Comparison of ENCODE assay signal across 8 cellular contexts in the genomic region with DNA sequence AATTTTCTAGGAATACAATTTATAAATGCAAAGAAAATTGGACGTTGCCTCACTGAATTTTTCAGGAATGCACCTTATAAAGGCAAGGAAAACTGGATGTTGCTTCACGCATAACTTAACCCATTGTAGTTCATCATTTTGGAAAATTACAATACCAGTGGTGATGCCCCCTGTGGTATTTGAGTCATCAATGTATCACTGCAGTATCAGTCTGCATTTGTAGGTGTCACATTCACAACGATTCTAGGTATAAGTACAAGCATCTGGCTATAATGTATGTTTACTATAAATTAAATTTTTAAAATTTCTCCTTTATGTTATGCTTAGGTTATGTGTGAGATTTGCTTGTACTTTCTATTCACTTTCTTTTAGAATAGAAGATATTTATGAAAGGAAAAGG. TPM values are rescaled to one million over a fixed set of nuclear protein-coding genes. Genes with fewer than 3 reads are reported as not detected.
DNase-seq lines count a peak whose midpoint lies in the region; ATAC-seq, FAIRE-seq and TF ChIP-seq lines count a peak whose summit lies in the region.
"Not testable (repeated sequence)": the region's sequence is repeated elsewhere in the genome, so short reads cannot be mapped to it uniquely, and the experiment has no call there.

No MANE protein-coding gene starts in this region.

- H3K4me2 ChIP-seq in GM12878 (ENCODE audit: control insufficient read depth, insufficient read depth): not testable (repeated sequence)

- H3K4me3 ChIP-seq in GM12878: not testable (repeated sequence)

- TF ChIP-seq POLR2A in GM12878 (IDR thresholded peaks at IDR 0.05; ENCODE audit: low read depth, low read length): not testable (repeated sequence)

- not testable (repeated sequence) for H3K36me3 ChIP-seq in GM12878 (ENCODE audit: control insufficient read depth in 2 of 2, insufficient read depth in 2 of 2, low read length in 1 of 2)

- peaks cover 14% of the 10 kb centered on the region for H3K9me3 Mint-ChIP-seq in activated CD8-positive, alpha-beta T cell treated with anti-CD3 and anti-CD28 coated beads for 36 hours
- H3K9me3 Mint-ChIP-seq in activated T-cell treated with anti-CD3 and anti-CD28 coated beads, Interleukin-2, amount 50 U/mL, for 72 hours; stimulated activated effector memory CD8-positive, alpha-beta T cell treated with anti-CD3 and anti-CD28 coated beads, Interleukin-12 subunit alpha, Interleukin-12 subunit beta, amount 100 ng/mL, for 72 hours: not testable (repeated sequence)
- H3K9me3 Mint-ChIP-seq in activated naive CD4-positive, alpha-beta T cell treated with anti-CD3 and anti-CD28 coated beads, Interleukin-2, amount 50 U/mL, for 72 hours: peaks cover 18 to 22% of the 10 kb centered on the region in 2 donors
- H3K9me3 Mint-ChIP-seq in stimulated activated naive CD8-positive, alpha-beta T cell treated with anti-CD3 and anti-CD28 coated beads, Interleukin-15, Interleukin-2, amounts not matched to agents 100 ng/mL and 50 ng/mL, for 24 hours: peaks cover 23% of the 10 kb centered on the region

- H3K27ac Mint-ChIP-seq in activated CD8-positive, alpha-beta T cell treated with anti-CD3 and anti-CD28 coated beads for 36 hours; activated T-cell treated with anti-CD3 and anti-CD28 coated beads, Interleukin-2, amount 50 U/mL, for 72 hours; activated naive CD4-positive, alpha-beta T cell treated with anti-CD3 and anti-CD28 coated beads, Interleukin-2, amount 50 U/mL, for 72 hours; stimulated activated effector memory CD8-positive, alpha-beta T cell treated with anti-CD3 and anti-CD28 coated beads, Interleukin-12 subunit alpha, Interleukin-12 subunit beta, amount 100 ng/mL, for 72 hours: not testable (repeated sequence)
- H3K27ac Mint-ChIP-seq in stimulated activated naive CD8-positive, alpha-beta T cell treated with anti-CD3 and anti-CD28 coated beads, Interleukin-15, Interleukin-2, amounts not matched to agents 100 ng/mL and 50 ng/mL, for 24 hours: peak overlapping the region; percentile 63

- RAD21 ChIA-PET in GM12878 (lab: Charles Lee; ENCODE audit: unreplicated experiment): not testable (repeated sequence)

- TF ChIP-seq RAD21 in GM12878 (IDR thresholded peaks at IDR 0.05; ENCODE audit: insufficient read depth, low read depth, low read length): not testable (repeated sequence)

- ATAC-seq in activated CD4-positive, CD25-positive, alpha-beta regulatory T cell treated with anti-CD3 and anti-CD28 coated beads, Interleukin-2, amount 50 U/mL, for 24 hours: peak; percentile 35 to 71
- ATAC-seq in activated CD8-positive, alpha-beta T cell treated with anti-CD3 and anti-CD28 coated beads for 36 hours: peak; percentile 81
- peak; percentile 87 to 89 for ATAC-seq in activated T-cell treated with anti-CD3 and anti-CD28 coated beads, Interleukin-2, amount 50 U/mL, for 72 hours (replicated peaks in 1 of 2)
- ATAC-seq in activated naive CD4-positive, alpha-beta T cell treated with anti-CD3 and anti-CD28 coated beads, Interleukin-2, amount 50 U/mL, for 72 hours: peak; percentile 87 to 90
- ATAC-seq in GM12878: peak; percentile 62
- ATAC-seq in foreskin keratinocyte: peak; percentile 14
- ATAC-seq in stimulated activated effector memory CD8-positive, alpha-beta T cell treated with anti-CD3 and anti-CD28 coated beads, Interleukin-12 subunit alpha, Interleukin-12 subunit beta, amount 100 ng/mL, for 72 hours: peak; percentile 89

- CTCF ChIA-PET in activated CD8-positive, alpha-beta T cell treated with anti-CD3 and anti-CD28 coated beads for 36 hours (lab: Charles Lee): interaction anchor here (1.4 kb wide), 1 partner anchor 35 kb away, joined by 3 read pairs; no protein-coding TSS in a partner anchor
- CTCF ChIA-PET in GM12878 (lab: Yijun Ruan, JAX): interaction anchor here (1.1 kb wide), 1 partner anchor 40 kb away, joined by 5 read pairs; no protein-coding TSS in a partner anchor

- H3K36me3 Mint-ChIP-seq in activated CD8-positive, alpha-beta T cell treated with anti-CD3 and anti-CD28 coated beads for 36 hours (ENCODE audit: low read depth): peaks cover 21% of the 10 kb centered on the region
- H3K36me3 Mint-ChIP-seq in activated T-cell treated with anti-CD3 and anti-CD28 coated beads, Interleukin-2, amount 50 U/mL, for 72 hours (ENCODE audit: insufficient read depth in 2 of 2): peaks cover 10 to 22% of the 10 kb centered on the region in 2 donors
- peaks cover 20 to 25% of the 10 kb centered on the region in 2 donors for H3K36me3 Mint-ChIP-seq in activated naive CD4-positive, alpha-beta T cell treated with anti-CD3 and anti-CD28 coated beads, Interleukin-2, amount 50 U/mL, for 72 hours
- H3K36me3 Mint-ChIP-seq in stimulated activated effector memory CD8-positive, alpha-beta T cell treated with anti-CD3 and anti-CD28 coated beads, Interleukin-12 subunit alpha, Interleukin-12 subunit beta, amount 100 ng/mL, for 72 hours: not testable (repeated sequence)
- H3K36me3 Mint-ChIP-seq in stimulated activated naive CD8-positive, alpha-beta T cell treated with anti-CD3 and anti-CD28 coated beads, Interleukin-15, Interleukin-2, amounts not matched to agents 100 ng/mL and 50 ng/mL, for 24 hours (ENCODE audit: low read depth): peaks cover 21% of the 10 kb centered on the region

- WGBS in GM12878 (ENCODE audit: insufficient coverage, insufficient replicate concordance, low lambda C conversion rate, missing lambda C conversion rate): 61% methylated on average over 3 of the region's 3 CpGs

- peak; percentile 26 for DNase-seq in activated CD8-positive, alpha-beta T cell treated with anti-CD3 and anti-CD28 coated beads for 36 hours
- DNase-seq in activated T-cell treated with anti-CD3 and anti-CD28 coated beads, Interleukin-2, amount 50 U/mL, for 72 hours; activated naive CD4-positive, alpha-beta T cell treated with anti-CD3 and anti-CD28 coated beads, Interleukin-2, amount 50 U/mL, for 72 hours (ENCODE audit: low spot score in 2 of 2); GM12878 (ENCODE audit: low read depth, low spot score); foreskin keratinocyte; stimulated activated effector memory CD8-positive, alpha-beta T cell treated with anti-CD3 and anti-CD28 coated beads, Interleukin-12 subunit alpha, Interleukin-12 subunit beta, amount 100 ng/mL, for 72 hours (ENCODE audit: low spot score in 2 of 2): not testable (repeated sequence)

- intact Hi-C loops in activated CD8-positive, alpha-beta T cell treated with anti-CD3 and anti-CD28 coated beads for 36 hours (cut with micrococcal nuclease); GM12878 (cut with micrococcal nuclease; ENCODE audit: unreplicated experiment): not testable (repeated sequence)

- H3K27ac ChIP-seq in GM12878 (ENCODE audit: control insufficient read depth, insufficient read depth); foreskin keratinocyte: not testable (repeated sequence)

- H3K4me3 Mint-ChIP-seq in activated CD8-positive, alpha-beta T cell treated with anti-CD3 and anti-CD28 coated beads for 36 hours; activated T-cell treated with anti-CD3 and anti-CD28 coated beads, Interleukin-2, amount 50 U/mL, for 72 hours; stimulated activated effector memory CD8-positive, alpha-beta T cell treated with anti-CD3 and anti-CD28 coated beads, Interleukin-12 subunit alpha, Interleukin-12 subunit beta, amount 100 ng/mL, for 72 hours; stimulated activated naive CD8-positive, alpha-beta T cell treated with anti-CD3 and anti-CD28 coated beads, Interleukin-15, Interleukin-2, amounts not matched to agents 100 ng/mL and 50 ng/mL, for 24 hours: not testable (repeated sequence)

- H3K27me3 Mint-ChIP-seq in activated CD8-positive, alpha-beta T cell treated with anti-CD3 and anti-CD28 coated beads for 36 hours; activated T-cell treated with anti-CD3 and anti-CD28 coated beads, Interleukin-2, amount 50 U/mL, for 72 hours (ENCODE audit: low read depth); stimulated activated naive CD8-positive, alpha-beta T cell treated with anti-CD3 and anti-CD28 coated beads, Interleukin-15, Interleukin-2, amounts not matched to agents 100 ng/mL and 50 ng/mL, for 24 hours: not testable (repeated sequence)

- SMC1A ChIA-PET in GM12878 (lab: Charles Lee; ENCODE audit: uncharacterized antibody, unreplicated experiment): interaction anchor here (1.5 kb wide), 1 partner anchor 103 kb away, joined by 3 read pairs; no protein-coding TSS in a partner anchor

- BruUV-seq in GM12878 (replicated peaks; lab: Mats Ljungman, UMichigan): not testable (repeated sequence)

- not testable (repeated sequence) for H3K4me1 ChIP-seq in GM12878 (ENCODE audit: control insufficient read depth, insufficient read depth, low read length); foreskin keratinocyte

- not testable (repeated sequence) for TF ChIP-seq CTCF in activated CD8-positive, alpha-beta T cell treated with anti-CD3 and anti-CD28 coated beads for 36 hours (IDR thresholded peaks at IDR 0.05); GM12878 (IDR thresholded peaks at IDR 0.05 in 2 of 3, conservative IDR thresholded peaks at IDR 0.05 in 1 of 3; ENCODE audit: control insufficient read depth in 2 of 3, extremely low read depth in 1 of 3, insufficient read depth in 1 of 3, low read depth in 3 of 3, low read length in 3 of 3); foreskin keratinocyte (conservative IDR thresholded peaks at IDR 0.05)

- H3K9ac ChIP-seq in GM12878 (ENCODE audit: control insufficient read depth, insufficient read depth, low read length): not testable (repeated sequence)

- FAIRE-seq in GM12878 (lab: Jason Lieb, UNC): not testable (repeated sequence)

- not testable (repeated sequence) for H4K20me1 ChIP-seq in GM12878 (ENCODE audit: control insufficient read depth, insufficient read depth)

- POLR2A ChIA-PET in activated CD8-positive, alpha-beta T cell treated with anti-CD3 and anti-CD28 coated beads for 36 hours (lab: Charles Lee); GM12878 (lab: Charles Lee): not testable (repeated sequence)

- TF ChIP-seq EP300 in GM12878 (IDR thresholded peaks at IDR 0.05; ENCODE audit: borderline replicate concordance in 1 of 2, control insufficient read depth in 1 of 2, low read depth in 2 of 2, low read length in 2 of 2): not testable (repeated sequence)

- not testable (repeated sequence) for H3K27me3 ChIP-seq in GM12878 (replicated peaks in 1 of 2; ENCODE audit: control insufficient read depth in 2 of 2, insufficient read depth in 2 of 2, low read length in 1 of 2); foreskin keratinocyte

- not testable (repeated sequence) for H3K79me2 ChIP-seq in GM12878 (ENCODE audit: control insufficient read depth, insufficient read depth, low read length)

- peaks cover 49% of the 10 kb centered on the region for H3K4me1 Mint-ChIP-seq in activated CD8-positive, alpha-beta T cell treated with anti-CD3 and anti-CD28 coated beads for 36 hours (ENCODE audit: low read depth)
- peaks cover 62% of the 10 kb centered on the region for H3K4me1 Mint-ChIP-seq in activated T-cell treated with anti-CD3 and anti-CD28 coated beads, Interleukin-2, amount 50 U/mL, for 72 hours (ENCODE audit: low read depth)
- H3K4me1 Mint-ChIP-seq in stimulated activated effector memory CD8-positive, alpha-beta T cell treated with anti-CD3 and anti-CD28 coated beads, Interleukin-12 subunit alpha, Interleukin-12 subunit beta, amount 100 ng/mL, for 72 hours: peaks cover 27% of the 10 kb centered on the region
- peaks cover 64% of the 10 kb centered on the region for H3K4me1 Mint-ChIP-seq in stimulated activated naive CD8-positive, alpha-beta T cell treated with anti-CD3 and anti-CD28 coated beads, Interleukin-15, Interleukin-2, amounts not matched to agents 100 ng/mL and 50 ng/mL, for 24 hours (ENCODE audit: low read depth)

- H2AFZ ChIP-seq in GM12878 (ENCODE audit: control insufficient read depth, low read depth, low read length): not testable (repeated sequence)

- in situ Hi-C loops in GM12878 (cut with MboI): not testable (repeated sequence)

- H3K9me3 ChIP-seq in GM12878 (replicated peaks; ENCODE audit: control insufficient read depth, insufficient read depth, low read length): not testable (repeated sequence)

RNA-seq across cellular contexts. Expression of a gene that starts 55.9 kb away (rescaled TPM):
- total RNA-seq in activated CD8-positive, alpha-beta T cell treated with anti-CD3 and anti-CD28 coated beads for 36 hours: 100 to 1,000 TPM; 251 to 257 TPM
- 100 to 1,000 TPM; 158 to 193 TPM for total RNA-seq in activated T-cell treated with anti-CD3 and anti-CD28 coated beads, Interleukin-2, amount 50 U/mL, for 72 hours
- 100 to 1,000 TPM; 142 to 155 TPM for total RNA-seq in activated naive CD4-positive, alpha-beta T cell treated with anti-CD3 and anti-CD28 coated beads, Interleukin-2, amount 50 U/mL, for 72 hours
- 118 and 141 TPM in 2 replicates for total RNA-seq in GM12878 (2013; cell fraction: nucleolus; rRNA removed)
- total RNA-seq in GM12878 (2014; rRNA removed) (55.2 and 69.2 TPM in 2 replicates), GM12878 (2014; rRNA removed; fragmentation: Illumina TruSeq; extraction: Trizol) (97.3 and 97.9 TPM in 2 replicates), GM12878 (2021) (81.0 and 82.1 TPM in 2 replicates), foreskin keratinocyte (53.8 and 54.7 TPM in 2 replicates)
- 31.2 TPM for polyA plus RNA-seq in GM12878 (2011; ENCODE audit: low read depth)
- polyA plus RNA-seq in GM12878 (2011; rRNA removed) (78.1 and 121 TPM in 2 replicates), GM12878 (2014; fragmentation: Illumina TruSeq; extraction: Trizol) (124 and 140 TPM in 2 replicates), GM12878 (2014; fragmentation: Nextera tagmentation; extraction: Ambion mirVana) (10 to 100 TPM; 35.9 to 36.9 TPM), GM12878 (2014; rRNA removed) (44.2 and 54.3 TPM in 2 replicates), GM12878 (2016; fragmentation: Nextera tagmentation; extraction: Ambion mirVana) (100 to 1,000 TPM in 1 of 2 experiments, 10 to 100 TPM in 1; 93.1 to 106 TPM), foreskin keratinocyte (8.2 and 10.6 TPM in 2 replicates)
- polyA plus RNA-seq in GM12878 (2011; cell fraction: cytosol; rRNA removed): 33.0 and 42.8 TPM in 2 replicates
- polyA plus RNA-seq in GM12878 (2011; cell fraction: nucleus; rRNA removed): 44.1 and 58.5 TPM in 2 replicates
- polyA plus RNA-seq in GM12878 (2012): 37.7 and 55.1 TPM in 2 replicates
- polyA minus RNA-seq in GM12878 (2011; rRNA and poly(A)+ RNA removed): 73.4 and 117 TPM in 2 replicates
- 51.3 and 63.9 TPM in 2 replicates for polyA minus RNA-seq in GM12878 (2011; cell fraction: cytosol; rRNA and poly(A)+ RNA removed)
- 35.1 and 43.3 TPM in 2 replicates for polyA minus RNA-seq in GM12878 (2011; cell fraction: nucleus; rRNA and poly(A)+ RNA removed)

Comparison
In these comparisons a context has a peak if more than half of its experiments do, and no peak if none do; other contexts are left out.
1. ATAC-seq: peak in every context shown above with its lines; median percentile 89 in stimulated activated effector memory CD8-positive, alpha-beta T cell treated with anti-CD3 and anti-CD28 coated beads, Interleukin-12 subunit alpha, Interleukin-12 subunit beta, amount 100 ng/mL, for 72 hours; 88 in activated naive CD4-positive, alpha-beta T cell treated with anti-CD3 and anti-CD28 coated beads, Interleukin-2, amount 50 U/mL, for 72 hours; 88 in activated T-cell treated with anti-CD3 and anti-CD28 coated beads, Interleukin-2, amount 50 U/mL, for 72 hours; 81 in activated CD8-positive, alpha-beta T cell treated with anti-CD3 and anti-CD28 coated beads for 36 hours; 62 in GM12878; 53 in activated CD4-positive, CD25-positive, alpha-beta regulatory T cell treated with anti-CD3 and anti-CD28 coated beads, Interleukin-2, amount 50 U/mL, for 24 hours; 14 in foreskin keratinocyte.